Comparison of ENCODE assay signal across 24 cellular contexts in the genomic region with DNA sequence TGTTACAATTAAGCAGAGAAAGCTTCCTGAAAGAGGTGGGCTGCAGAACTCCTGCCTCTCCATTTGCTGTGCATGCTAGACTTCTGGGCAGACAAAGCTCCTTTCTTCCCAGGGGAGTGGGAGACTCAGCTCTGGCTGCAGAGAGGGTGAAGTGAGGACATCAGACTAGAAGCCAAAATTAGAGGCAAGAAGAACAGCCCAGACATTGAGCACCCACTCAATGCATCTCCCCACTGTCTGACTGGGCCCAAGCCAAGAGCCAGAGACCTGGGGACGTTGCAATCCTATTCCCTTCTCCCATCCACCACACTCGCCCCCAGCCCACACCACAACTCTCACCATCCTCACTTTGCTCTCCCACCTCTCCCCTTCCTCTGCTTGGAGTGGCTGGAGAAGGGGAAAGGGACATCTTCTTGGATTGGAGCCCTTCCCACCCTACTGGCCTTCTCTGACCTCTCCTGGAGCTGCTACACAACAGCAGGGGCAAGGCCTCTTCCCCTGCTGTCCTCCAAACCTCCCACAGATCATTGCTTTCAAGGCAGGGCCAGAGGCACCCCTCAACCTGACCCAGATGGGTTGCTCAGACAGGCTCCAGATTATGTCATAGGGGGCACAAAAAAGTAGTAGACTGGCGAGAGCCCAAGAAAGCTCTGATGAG.
"Had no signal": no experiment of that assay in that cellular context is flagged by ENCODE, and none has a peak within 500 bp of the region (broad histone marks: within the 10 kb centered on the region; RNA-seq: fewer than 3 reads in every experiment).

No MANE protein-coding gene starts in this region.

- H3K27me3 ChIP-seq: brain microvascular endothelial cell, cardiac muscle cell had no signal

- H3K27ac ChIP-seq: brain microvascular endothelial cell, cardiac muscle cell, SK-N-MC, VCaP had no signal

- H3K36me3 ChIP-seq: brain microvascular endothelial cell, cardiac muscle cell had no signal

- H3K4me1 Mint-ChIP-seq: activated CD4-positive, alpha-beta memory T cell treated with anti-CD3 and anti-CD28 coated beads, Interleukin-2, amount 10 ng/mL, durations not matched to agents 7 days and 5 days; activated CD4-positive, alpha-beta T cell treated with anti-CD3 and anti-CD28 coated beads, Interleukin-2, amount 10 ng/mL, durations not matched to agents 7 days and 5 days; activated naive CD4-positive, alpha-beta T cell treated with anti-CD3 and anti-CD28 coated beads, Interleukin-2, amount 10 ng/mL, durations not matched to agents 7 days and 5 days; activated naive CD8-positive, alpha-beta T cell treated with anti-CD3 and anti-CD28 coated beads for 36 hours; T-cell had no signal

- H3K9me3 Mint-ChIP-seq: activated CD4-positive, alpha-beta memory T cell treated with anti-CD3 and anti-CD28 coated beads, Interleukin-2, amount 10 ng/mL, durations not matched to agents 7 days and 5 days; activated CD4-positive, alpha-beta T cell treated with anti-CD3 and anti-CD28 coated beads, Interleukin-2, amount 10 ng/mL, durations not matched to agents 7 days and 5 days; activated naive CD4-positive, alpha-beta T cell treated with anti-CD3 and anti-CD28 coated beads, Interleukin-2, amount 10 ng/mL, durations not matched to agents 7 days and 5 days; activated naive CD8-positive, alpha-beta T cell treated with anti-CD3 and anti-CD28 coated beads for 36 hours; activated T-helper 2 cell treated with anti-CD3 and anti-CD28 coated beads, Interferon-gamma antibody, Interleukin-2, Interleukin-4, amounts not matched to agents 10 μg/mL and 5 μg/mL and 100 μg/mL, durations not matched to agents 14 hours and 24 hours and 36 hours had no signal

- H3K36me3 Mint-ChIP-seq: activated naive CD4-positive, alpha-beta T cell treated with anti-CD3 and anti-CD28 coated beads, Interleukin-2, amount 10 ng/mL, durations not matched to agents 7 days and 5 days; activated naive CD8-positive, alpha-beta T cell treated with anti-CD3 and anti-CD28 coated beads for 36 hours; T-cell had no signal

- H3K27me3 Mint-ChIP-seq: activated naive CD4-positive, alpha-beta T cell treated with anti-CD3 and anti-CD28 coated beads, Interleukin-2, amount 10 ng/mL, durations not matched to agents 7 days and 5 days had no signal

- H3K4me3 ChIP-seq: cardiac muscle cell, SK-N-MC had no signal

- ATAC-seq: activated T-cell treated with anti-CD3 and anti-CD28 coated beads, Interleukin-2, amount 50 U/mL, for 72 hours; PC-3; T-cell had no signal

- DNase-seq: activated CD4-positive, alpha-beta memory T cell treated with anti-CD3 and anti-CD28 coated beads, Interleukin-2, amount 10 ng/mL, durations not matched to agents 7 days and 5 days; activated CD4-positive, alpha-beta T cell treated with anti-CD3 and anti-CD28 coated beads, Interleukin-2, amount 10 ng/mL, durations not matched to agents 7 days and 5 days; activated CD4-positive, CD25-positive, alpha-beta regulatory T cell; activated gamma-delta T cell treated with Interleukin-2 at 50 U/mL for 16 hours; activated naive CD4-positive, alpha-beta T cell treated with anti-CD3 and anti-CD28 coated beads, Interleukin-2, amount 10 ng/mL, durations not matched to agents 7 days and 5 days; activated naive CD8-positive, alpha-beta T cell treated with anti-CD3 and anti-CD28 coated beads for 36 hours; activated T-cell treated with anti-CD3 and anti-CD28 coated beads, Interleukin-2, amount 50 U/mL, for 72 hours; brain microvascular endothelial cell; Kasumi-1; KBM-7; NCI-H1105 treated with DMSO at 0.1 percent for 48 hours; NCI-H1436 treated with DMSO at 0.1 percent for 48 hours; NCI-H187; NCI-H2081; NCI-H446; NCI-H524; PC-3; T-cell; T-helper 2 cell; T1000 had no signal

- H3K4me3 Mint-ChIP-seq: activated CD4-positive, alpha-beta memory T cell treated with anti-CD3 and anti-CD28 coated beads, Interleukin-2, amount 10 ng/mL, durations not matched to agents 7 days and 5 days; activated CD4-positive, alpha-beta T cell treated with anti-CD3 and anti-CD28 coated beads, Interleukin-2, amount 10 ng/mL, durations not matched to agents 7 days and 5 days; activated naive CD4-positive, alpha-beta T cell treated with anti-CD3 and anti-CD28 coated beads, Interleukin-2, amount 10 ng/mL, durations not matched to agents 7 days and 5 days; activated naive CD8-positive, alpha-beta T cell treated with anti-CD3 and anti-CD28 coated beads for 36 hours; activated T-cell treated with anti-CD3 and anti-CD28 coated beads, Interleukin-2, amount 50 U/mL, for 72 hours; T-cell had no signal

- H3K27ac Mint-ChIP-seq: activated CD4-positive, alpha-beta memory T cell treated with anti-CD3 and anti-CD28 coated beads, Interleukin-2, amount 10 ng/mL, durations not matched to agents 7 days and 5 days; activated CD4-positive, alpha-beta T cell treated with anti-CD3 and anti-CD28 coated beads, Interleukin-2, amount 10 ng/mL, durations not matched to agents 7 days and 5 days; activated naive CD4-positive, alpha-beta T cell treated with anti-CD3 and anti-CD28 coated beads, Interleukin-2, amount 10 ng/mL, durations not matched to agents 7 days and 5 days; activated naive CD8-positive, alpha-beta T cell treated with anti-CD3 and anti-CD28 coated beads for 36 hours; activated T-cell treated with anti-CD3 and anti-CD28 coated beads, Interleukin-2, amount 50 U/mL, for 72 hours; activated T-helper 2 cell treated with anti-CD3 and anti-CD28 coated beads, Interferon-gamma antibody, Interleukin-2, Interleukin-4, amounts not matched to agents 10 μg/mL and 5 μg/mL and 100 μg/mL, durations not matched to agents 14 hours and 24 hours and 36 hours; T-cell had no signal
